In genomic region chr2:86105252-86105968, GRCh38 we compare ENCODE assay signal across 8 cellular contexts. TPM values are rescaled to one million over a fixed set of nuclear protein-coding genes. Genes with fewer than 3 reads are reported as not detected.
DNase-seq lines count a peak whose midpoint lies in the region; ATAC-seq, FAIRE-seq and TF ChIP-seq lines count a peak whose summit lies in the region.

Gene POLR1A (minus strand): TSS chr2:86105886. CDS start chr2:86105776, 110 bp downstream.

- H3K27me3 ChIP-seq in DOHH2 (ENCODE audit: control insufficient read depth, low read length), result no peaks in the 10 kb centered on the region

- H3K9me3 ChIP-seq in DOHH2 (ENCODE audit: control insufficient read depth, insufficient read depth, low read length), result no peaks in the 10 kb centered on the region

- H3K4me3 Mint-ChIP-seq in nephron, result peak within 1 kb of the TSS; percentile 88 to 96 (median 88)

- peaks cover 37% of the 10 kb centered on the region for H3K4me1 ChIP-seq in DOHH2 (ENCODE audit: control insufficient read depth, low read length)

- peak; percentile 86 for ATAC-seq in stimulated activated naive CD8-positive, alpha-beta T cell treated with anti-CD3 and anti-CD28 coated beads, Interleukin-15, Interleukin-2, amounts not matched to agents 100 U/mL and 50 U/mL, for 24 hours

- H3K79me2 ChIP-seq in DOHH2 (ENCODE audit: control insufficient read depth, low read length), result peaks cover 98% of the 10 kb centered on the region

- FAIRE-seq in H54 (lab: Jason Lieb, UNC), result no peak

- peaks cover 35% of the 10 kb centered on the region for H4K20me1 ChIP-seq in DOHH2 (ENCODE audit: control insufficient read depth, insufficient read depth, low read depth, low read length)

- no peak for TF ChIP-seq CTCF in DOHH2 (IDR thresholded peaks at IDR 0.05; ENCODE audit: low read depth, low read length, poor library complexity, severe bottlenecking)
- TF ChIP-seq CTCF in fibroblast of the aortic adventitia (IDR thresholded peaks at IDR 0.05; ENCODE audit: insufficient read depth, low read length), result peak; percentile 31
- no peak for TF ChIP-seq CTCF in nephron (IDR thresholded peaks at IDR 0.05; ENCODE audit: unreplicated experiment in 3 of 3)

- H3K27me3 Mint-ChIP-seq in nephron (ENCODE audit: low read depth), result no peaks in the 10 kb centered on the region

- H3K9me3 Mint-ChIP-seq in nephron, result no peaks in the 10 kb centered on the region

- no peak; the same call in 1 of the 2 replicates for TF ChIP-seq POLR2A in H54 (IDR thresholded peaks at IDR 0.05; ENCODE audit: low read depth, low read length)

- peaks cover 41% of the 10 kb centered on the region for H3K36me3 Mint-ChIP-seq in nephron (ENCODE audit: low read depth)

- H3F3A ChIP-seq in DOHH2 (ENCODE audit: control insufficient read depth, insufficient read depth), result no peaks in the 10 kb centered on the region; the same call in 1 of the 2 replicates

- peaks cover 82% of the 10 kb centered on the region for H3K36me3 ChIP-seq in DOHH2 (ENCODE audit: control insufficient read depth, low read length)

- peak within 1 kb of the TSS; percentile 63 for H3K27ac ChIP-seq in DOHH2 (ENCODE audit: low read depth, low read length)

- peak; percentile 59 for DNase-seq in H54 (ENCODE audit: insufficient read length, low spot score)
- peak; percentile 90 for DNase-seq in LoVo (ENCODE audit: low spot score)
- peak; percentile 90 to 93 for DNase-seq in SHP77 (lab: John Stamatoyannopoulos, UW)
- DNase-seq in activated T-helper 9 cell treated with anti-CD3 and anti-CD28 coated beads, Interleukin-2, amount 50 U/mL, for 16 hours (ENCODE audit: low read depth), result peak; percentile 72
- DNase-seq in fibroblast of the aortic adventitia (ENCODE audit: low read depth), result peak; percentile 96
- DNase-seq in stimulated activated naive CD8-positive, alpha-beta T cell treated with anti-CD3 and anti-CD28 coated beads, Interleukin-15, Interleukin-2, amounts not matched to agents 100 U/mL and 50 U/mL, for 24 hours, result peak; percentile 82

- peak within 1 kb of the TSS; percentile 88 for H3K4me2 ChIP-seq in DOHH2 (ENCODE audit: low read length)

- H3K4me1 Mint-ChIP-seq in nephron, result peaks cover 37% of the 10 kb centered on the region

- peak within 1 kb of the TSS; percentile 95 for H3K4me3 ChIP-seq in DOHH2 (ENCODE audit: low read length)
- peak within 1 kb of the TSS; percentile 100 for H3K4me3 ChIP-seq in fibroblast of the aortic adventitia (ENCODE audit: low read depth, low read length)

- no peaks in the 10 kb centered on the region for H3K9me2 ChIP-seq in DOHH2 (replicated peaks; ENCODE audit: control insufficient read depth, low read length)

- H3K27ac Mint-ChIP-seq in nephron, result peak within 1 kb of the TSS; percentile 98 to 99 (median 98)

RNA-seq across cellular contexts. Expression of gene POLR1A, which starts in this region (rescaled TPM):
- 29.4 and 43.1 TPM in 2 replicates for total RNA-seq in fibroblast of the aortic adventitia (ENCODE audit: low replicate concordance)

Comparison
In these comparisons a context has a peak if more than half of its experiments do, and no peak if none do; other contexts are left out.
1. Peak in every context shown above with its lines: DNase-seq, ATAC-seq, H3K4me3 ChIP-seq and H3K27ac ChIP-seq.